ENCODE assay signal across 15 cellular contexts in the genomic region with DNA sequence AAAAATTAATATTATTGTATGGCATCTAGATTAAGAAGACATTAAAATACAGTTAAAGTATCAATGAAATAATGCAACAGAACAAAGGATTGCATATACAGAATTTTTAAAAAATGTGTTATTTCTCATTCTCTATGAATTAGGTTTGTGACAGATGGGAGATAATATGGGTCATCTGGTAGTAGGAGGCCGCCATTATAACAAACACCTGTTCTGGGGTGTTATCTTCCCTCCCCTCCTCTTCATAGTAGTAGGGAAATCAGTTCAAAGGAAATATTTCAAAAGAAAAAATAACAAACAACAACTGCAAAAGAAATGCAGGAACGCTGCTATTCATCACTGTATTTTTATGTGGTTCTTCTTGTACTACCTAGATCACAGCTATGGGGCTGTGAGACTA.
"Had no signal": no experiment of that assay in that cellular context is flagged by ENCODE, and none has a peak within 500 bp of the region (broad histone marks: within the 10 kb centered on the region; RNA-seq: fewer than 3 reads in every experiment).

No MANE protein-coding gene starts in this region.

- FAIRE-seq: frontal cortex, small intestine had no signal

- H3K4me2 ChIP-seq: neural progenitor cell had no signal

- H2AFZ ChIP-seq: neural progenitor cell had no signal

- DNase-seq: effector CD4-positive, alpha-beta T cell; heart left ventricle; hippocampal formation; mammary epithelial cell; nucleus accumbens; ovary; sigmoid colon; small intestine; stimulated activated CD4-positive, alpha-beta T cell treated with anti-CD3 and anti-CD28 coated beads, Interleukin-12 subunit alpha, Interleukin-12 subunit beta, amount 100 ng/mL, for 4 hours; stimulated activated naive CD4-positive, alpha-beta T cell treated with Interleukin-2 at 50 U/mL for 16 hours; trophoblast cell had no signal

- H3K9me3 ChIP-seq: heart left ventricle, ovary, right atrium auricular region, sigmoid colon had no signal

- H3K4me3 ChIP-seq: coronary artery, heart left ventricle, neural progenitor cell, ovary, right atrium auricular region, sigmoid colon had no signal

- H3K4me1 ChIP-seq: heart left ventricle, right atrium auricular region had no signal

- H3K9ac ChIP-seq: neural progenitor cell had no signal

- H3K27ac ChIP-seq: coronary artery, heart left ventricle, neural progenitor cell, ovary, right atrium auricular region, sigmoid colon had no signal

- H3K36me3 ChIP-seq: heart left ventricle, neural progenitor cell, ovary, right atrium auricular region, sigmoid colon had no signal

- H3K27me3 ChIP-seq: heart left ventricle, neural progenitor cell, ovary, right atrium auricular region, sigmoid colon had no signal
